ENCODE assay signal across 1 cellular context in genomic region chr10:122471531-122472177, GRCh38.
TF ChIP-seq lines count a peak whose summit lies in the region.

No MANE protein-coding gene starts in this region.

TF ChIP-seq in A549, 52 proteins besides CTCF, POLR2A, EP300 and RAD21:
- TF ChIP-seq NR3C1 (IDR thresholded peaks at IDR 0.05) (no peak), EHMT2 (IDR thresholded peaks at IDR 0.05; ENCODE audit: low read depth) (no peak), BCL3 (IDR thresholded peaks at IDR 0.05) (no peak)
